ENCODE assay signal across 12 cellular contexts in genomic region chr22:45709866-45710265, GRCh38. TPM values are rescaled to one million over a fixed set of nuclear protein-coding genes. Genes with fewer than 3 reads are reported as not detected.
A peak's percentile ranks its signal among the peaks of the same experiment; 100 is the strongest.
DNase-seq lines count a peak whose midpoint lies in the region; ATAC-seq and TF ChIP-seq lines count a peak whose summit lies in the region.
"Had no signal": no experiment of that assay in that cellular context is flagged by ENCODE, and none has a peak within 500 bp of the region (broad histone marks: within the 10 kb centered on the region; RNA-seq: fewer than 3 reads in every experiment).

No MANE protein-coding gene starts in this region.

- H3K36me3 Mint-ChIP-seq in HFFc6 (ENCODE audit: low read depth) (peaks cover 68% of the 10 kb centered on the region), memory B cell (peaks cover 43% of the 10 kb centered on the region)

- ATAC-seq in memory B cell (ENCODE audit: low read depth) (no peak), GM18858 (IDR thresholded peaks at IDR 0.05; ENCODE audit: unreplicated experiment) (no peak), GM18870 (IDR thresholded peaks at IDR 0.05; ENCODE audit: unreplicated experiment) (no peak)

- DNase-seq in AG10803 (ENCODE audit: low read depth) (peak; percentile 61), HFFc6 (peak; percentile 81), amniotic epithelial cell (ENCODE audit: low read depth) (peak; percentile 65), memory B cell (ENCODE audit: low spot score in 2 of 2) (no peak), GM13977 (ENCODE audit: low spot score) (no peak)
- DNase-seq in stimulated activated CD4-positive, alpha-beta T cell treated with anti-CD3 and anti-CD28 coated beads, Interleukin-15, amount 100 ng/mL, for 24 hours = no peak
- DNase-seq: activated naive CD4-positive, alpha-beta T cell treated with anti-CD3 and anti-CD28 coated beads for 36 hours; NCI-H510A treated with DMSO at 0.1 percent for 48 hours; sigmoid colon; SJCRH30 had no signal

- H3K27ac Mint-ChIP-seq in HFFc6 = peak overlapping the region; percentile 85
- H3K27ac Mint-ChIP-seq in memory B cell = peak overlapping the region; percentile 38

- peaks cover 73% of the 10 kb centered on the region for H3K4me1 Mint-ChIP-seq in HFFc6 (ENCODE audit: low read depth)
- H3K4me1 Mint-ChIP-seq in memory B cell = peaks cover 9% of the 10 kb centered on the region

- in situ Hi-C loops in GM13977 (cut with MboI; ENCODE audit: low pct_unique_long_range_greater_than_20kb, low sequenced_read_pairs, unreplicated experiment) = no loop called here

- H3K4me3 ChIP-seq in AG10803 (ENCODE audit: low read length) = no peak overlapping the region
- H3K4me3 ChIP-seq: sigmoid colon, SJCRH30 had no signal

- TF ChIP-seq CTCF in AG10803 (conservative IDR thresholded peaks at IDR 0.05; ENCODE audit: low read length) (no peak), HFFc6 (IDR thresholded peaks at IDR 0.05) (no peak), GM13977 (IDR thresholded peaks at IDR 0.05; ENCODE audit: extremely low read depth, insufficient read depth, missing control alignments) (no peak)

- H3K9me3 Mint-ChIP-seq in HFFc6 (no peaks in the 10 kb centered on the region), memory B cell (no peaks in the 10 kb centered on the region)
- H3K9me3 Mint-ChIP-seq: activated naive CD4-positive, alpha-beta T cell treated with anti-CD3 and anti-CD28 coated beads for 36 hours had no signal

- H3K4me3 Mint-ChIP-seq in HFFc6 = peak overlapping the region; percentile 61
- H3K4me3 Mint-ChIP-seq in memory B cell = no peak overlapping the region
- H3K4me3 Mint-ChIP-seq: activated naive CD4-positive, alpha-beta T cell treated with anti-CD3 and anti-CD28 coated beads for 36 hours had no signal

- H3K27me3 Mint-ChIP-seq in HFFc6 (ENCODE audit: insufficient read depth) = peaks cover 2% of the 10 kb centered on the region; the same call in 1 of the 2 replicates
- no peaks in the 10 kb centered on the region for H3K27me3 Mint-ChIP-seq in memory B cell

RNA-seq across cellular contexts. Expression of gene ATXN10, which starts 38.2 kb away (rescaled TPM):
- 100 to 1,000 TPM; 287 to 426 (median 370) TPM for total RNA-seq in HFFc6 (2021; fragmentation: NEBNext Ultra II Directional; extraction: Animal tissue kit (Norgen Biotek cat#: 25700))

Comparison
In these comparisons a context has a peak if more than half of its experiments do, and no peak if none do; other contexts are left out.
1. DNase-seq: peak in AG10803 (single experiment), HFFc6 (single experiment) and amniotic epithelial cell (single experiment); none in memory B cell (0 of 2), stimulated activated CD4-positive, alpha-beta T cell treated with anti-CD3 and anti-CD28 coated beads, Interleukin-15, amount 100 ng/mL, for 24 hours (single experiment) and GM13977 (single experiment).